ENCODE assay signal across 1 cellular context in genomic region chrX:70960728-70961127, GRCh38.
TF ChIP-seq lines count a peak whose summit lies in the region.

No MANE protein-coding gene starts in this region.

TF ChIP-seq in K562, 482 proteins besides CTCF, POLR2A, EP300 and RAD21 (continued from another document):
- peak; percentile 21; the same call in 1 of the 2 replicates for TF ChIP-seq CEBPB (tag; IDR thresholded peaks at IDR 0.05)
